1 cellular context compared by ENCODE assay signal in genomic region chrX:100979881-100980607, GRCh38.
TF ChIP-seq lines count a peak whose summit lies in the region.

No MANE protein-coding gene starts in this region.

TF ChIP-seq in IMR-90, 13 proteins besides CTCF, POLR2A, EP300 and RAD21:
- TF ChIP-seq MAZ (IDR thresholded peaks at IDR 0.05; ENCODE audit: borderline replicate concordance, low read depth, low read length) (no peak), CHD1 (IDR thresholded peaks at IDR 0.05; ENCODE audit: low read depth, low read length) (no peak), FOS (IDR thresholded peaks at IDR 0.05; ENCODE audit: low read depth, low read length) (no peak), CEBPB (IDR thresholded peaks at IDR 0.05; ENCODE audit: low read depth, low read length) (no peak), RCOR1 (IDR thresholded peaks at IDR 0.05; ENCODE audit: insufficient replicate concordance, low read length) (no peak), USF2 (IDR thresholded peaks at IDR 0.05; ENCODE audit: low read depth, low read length) (no peak), SMC3 (IDR thresholded peaks at IDR 0.05; ENCODE audit: low read depth, low read length) (no peak), RFX5 (IDR thresholded peaks at IDR 0.05; ENCODE audit: low read depth, low read length) (no peak), NFE2L2 (IDR thresholded peaks at IDR 0.05; ENCODE audit: low read depth, low read length) (no peak), ELK1 (IDR thresholded peaks at IDR 0.05; ENCODE audit: borderline replicate concordance, low read depth, low read length) (no peak), BHLHE40 (IDR thresholded peaks at IDR 0.05; ENCODE audit: low read depth, low read length) (no peak), MAFK (IDR thresholded peaks at IDR 0.05; ENCODE audit: low read depth, low read length) (no peak), MXI1 (IDR thresholded peaks at IDR 0.05; ENCODE audit: borderline replicate concordance, low read depth, low read length) (no peak)
